Comparison of ENCODE assay signal across 10 cellular contexts in genomic region chr1:59025898-59026426, GRCh38.
DNase-seq lines count a peak whose midpoint lies in the region; ATAC-seq and TF ChIP-seq lines count a peak whose summit lies in the region.
"Had no signal": no experiment of that assay in that cellular context is flagged by ENCODE, and none has a peak within 500 bp of the region (broad histone marks: within the 10 kb centered on the region; RNA-seq: fewer than 3 reads in every experiment).

No MANE protein-coding gene starts in this region.

- peaks cover 10% of the 10 kb centered on the region for H3K36me3 Mint-ChIP-seq in T-helper 2 cell treated with Interferon-gamma antibody and Interleukin-4, amounts not matched to agents 5 μg/mL and 100 μg/mL, for 36 hours (ENCODE audit: low read depth)
- H3K36me3 Mint-ChIP-seq in stimulated activated naive CD8-positive, alpha-beta T cell treated with anti-CD3 and anti-CD28 coated beads, Interleukin-15, Interleukin-2, amounts not matched to agents 100 ng/mL and 50 ng/mL, for 24 hours (ENCODE audit: low read depth) = no peaks in the 10 kb centered on the region
- H3K36me3 Mint-ChIP-seq: brain had no signal

- peak overlapping the region; percentile 92 for H3K27ac Mint-ChIP-seq in T-helper 2 cell treated with Interferon-gamma antibody and Interleukin-4, amounts not matched to agents 5 μg/mL and 100 μg/mL, for 36 hours
- H3K27ac Mint-ChIP-seq in stimulated activated naive CD8-positive, alpha-beta T cell treated with anti-CD3 and anti-CD28 coated beads, Interleukin-15, Interleukin-2, amounts not matched to agents 100 ng/mL and 50 ng/mL, for 24 hours = peak overlapping the region; percentile 86
- H3K27ac Mint-ChIP-seq: brain, progenitor cell of endocrine pancreas had no signal

- H3K9me3 ChIP-seq in transverse colon = no peaks in the 10 kb centered on the region

- H3K4me3 ChIP-seq in coronary artery (no peak overlapping the region), transverse colon (no peak overlapping the region)

- in situ Hi-C loops in transverse colon (cut with MboI; ENCODE audit: low pct_ligation_motif_present in 1 of 4, low pct_unique_long_range_greater_than_20kb in 1 of 4, low sequenced_read_pairs in 3 of 4) = no loop called here

- H3K27me3 Mint-ChIP-seq in T-helper 2 cell treated with Interferon-gamma antibody and Interleukin-4, amounts not matched to agents 5 μg/mL and 100 μg/mL, for 36 hours (ENCODE audit: low read depth) = no peaks in the 10 kb centered on the region
- no peaks in the 10 kb centered on the region for H3K27me3 Mint-ChIP-seq in stimulated activated naive CD8-positive, alpha-beta T cell treated with anti-CD3 and anti-CD28 coated beads, Interleukin-15, Interleukin-2, amounts not matched to agents 100 ng/mL and 50 ng/mL, for 24 hours
- H3K27me3 Mint-ChIP-seq: progenitor cell of endocrine pancreas had no signal

- peak overlapping the region; percentile 44 for H3K4me3 Mint-ChIP-seq in T-helper 2 cell treated with Interferon-gamma antibody and Interleukin-4, amounts not matched to agents 5 μg/mL and 100 μg/mL, for 36 hours
- H3K4me3 Mint-ChIP-seq in stimulated activated naive CD8-positive, alpha-beta T cell treated with anti-CD3 and anti-CD28 coated beads, Interleukin-15, Interleukin-2, amounts not matched to agents 100 ng/mL and 50 ng/mL, for 24 hours = peak overlapping the region; percentile 14

- TF ChIP-seq CTCF in coronary artery (IDR thresholded peaks at IDR 0.05) (no peak), transverse colon (IDR thresholded peaks at IDR 0.05) (no peak)

- intact Hi-C loops in transverse colon (cut with DNase I; ENCODE audit: low total_unique reads) = loop anchor here (2.0 kb wide), 1 partner anchor 31 kb away; no protein-coding TSS in a partner anchor

- peaks cover 38% of the 10 kb centered on the region for H3K4me1 Mint-ChIP-seq in T-helper 2 cell treated with Interferon-gamma antibody and Interleukin-4, amounts not matched to agents 5 μg/mL and 100 μg/mL, for 36 hours (ENCODE audit: low read depth)
- peaks cover 7% of the 10 kb centered on the region for H3K4me1 Mint-ChIP-seq in stimulated activated naive CD8-positive, alpha-beta T cell treated with anti-CD3 and anti-CD28 coated beads, Interleukin-15, Interleukin-2, amounts not matched to agents 100 ng/mL and 50 ng/mL, for 24 hours (ENCODE audit: low read depth)

- peak; percentile 13 for DNase-seq in NCI-H2196 (lab: John Stamatoyannopoulos, UW; ENCODE audit: unreplicated experiment)
- DNase-seq in NCI-H2196 treated with DMSO at 0.1 percent for 48 hours (lab: John Stamatoyannopoulos, UW; ENCODE audit: unreplicated experiment) = no peak
- DNase-seq in T-helper 2 cell treated with Interferon-gamma antibody and Interleukin-4, amounts not matched to agents 5 μg/mL and 100 μg/mL, for 36 hours (ENCODE audit: low spot score) = peak; percentile 50
- DNase-seq in coronary artery (ENCODE audit: low spot score) = no peak
- no peak for DNase-seq in UCSD-AML1 (lab: John Stamatoyannopoulos, UW; ENCODE audit: unreplicated experiment)
- DNase-seq in transverse colon = no peak

- no peaks in the 10 kb centered on the region for H3K36me3 ChIP-seq in transverse colon

- no peaks in the 10 kb centered on the region for H3K27me3 ChIP-seq in transverse colon

- TF ChIP-seq POLR2A in transverse colon (IDR thresholded peaks at IDR 0.05) = no peak

- peaks cover 0 to 12% (median 5%) of the 10 kb centered on the region in 4 donors for H3K4me1 ChIP-seq in transverse colon

- no peak for TF ChIP-seq EP300 in transverse colon (IDR thresholded peaks at IDR 0.05; ENCODE audit: low read depth)

- H3K27ac ChIP-seq in coronary artery (no peak overlapping the region), transverse colon (no peak overlapping the region)

- H3K9me3 Mint-ChIP-seq in T-helper 2 cell treated with Interferon-gamma antibody and Interleukin-4, amounts not matched to agents 5 μg/mL and 100 μg/mL, for 36 hours = no peaks in the 10 kb centered on the region
- H3K9me3 Mint-ChIP-seq in stimulated activated naive CD8-positive, alpha-beta T cell treated with anti-CD3 and anti-CD28 coated beads, Interleukin-15, Interleukin-2, amounts not matched to agents 100 ng/mL and 50 ng/mL, for 24 hours = no peaks in the 10 kb centered on the region
- H3K9me3 Mint-ChIP-seq: brain had no signal

- 68 to 72% methylated on average over 3 to 4 of the region's 4 CpGs for WGBS in transverse colon (ENCODE audit: low coverage in 1 of 2), 2 donors

- peak; percentile 85 for ATAC-seq in HG02870 (IDR thresholded peaks at IDR 0.05; ENCODE audit: unreplicated experiment)

Comparison
In these comparisons a context has a peak if more than half of its experiments do, and no peak if none do; other contexts are left out.
1. DNase-seq: peak in NCI-H2196 (single experiment) and T-helper 2 cell treated with Interferon-gamma antibody and Interleukin-4, amounts not matched to agents 5 μg/mL and 100 μg/mL, for 36 hours (single experiment); none in NCI-H2196 treated with DMSO at 0.1 percent for 48 hours (single experiment), coronary artery (single experiment), UCSD-AML1 (single experiment) and transverse colon (single experiment).